ENCODE assay signal across 9 cellular contexts in the genomic region with DNA sequence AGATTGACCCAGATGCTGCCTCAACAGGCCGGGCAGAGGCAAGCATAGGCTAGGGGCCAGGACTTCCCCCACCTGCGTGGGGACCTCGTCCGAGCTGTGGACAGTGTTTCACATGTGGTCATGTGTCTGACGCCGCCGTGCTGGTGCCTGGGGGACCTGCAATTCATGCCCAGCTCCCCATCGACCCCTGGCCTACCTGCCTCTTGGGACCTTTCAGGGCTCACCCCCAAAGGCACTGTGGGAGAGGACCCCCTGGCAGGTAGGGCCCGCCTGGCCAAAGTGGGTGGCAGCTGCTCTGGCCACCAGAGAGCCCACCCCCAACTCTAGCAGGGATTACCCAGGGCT. TPM values are rescaled to one million over a fixed set of nuclear protein-coding genes. Genes with fewer than 3 reads are reported as not detected.
A peak's percentile ranks its signal among the peaks of the same experiment; 100 is the strongest.
DNase-seq lines count a peak whose midpoint lies in the region; ATAC-seq and TF ChIP-seq lines count a peak whose summit lies in the region.
"Had no signal": no experiment of that assay in that cellular context is flagged by ENCODE, and none has a peak within 500 bp of the region (broad histone marks: within the 10 kb centered on the region; RNA-seq: fewer than 3 reads in every experiment).

No MANE protein-coding gene starts in this region.

- 44 to 58% (median 54%) methylated on average over 1 to 9 of the region's 9 CpGs for WGBS in spleen, 5 donors

- ATAC-seq in activated CD8-positive, alpha-beta T cell treated with anti-CD3 and anti-CD28 coated beads, Interleukin-2, amount 10 ng/mL, durations not matched to agents 7 days and 5 days, result no peak
- ATAC-seq in activated CD8-positive, alpha-beta T cell treated with anti-CD3 and anti-CD28 coated beads for 36 hours, result no peak
- ATAC-seq in activated T-helper 17 cell treated with anti-CD3 and anti-CD28 coated beads, Interleukin-2, amount 50 U/mL, for 72 hours (replicated peaks), result no peak

- peak overlapping the region; percentile 64 for H3K27ac Mint-ChIP-seq in activated CD8-positive, alpha-beta T cell treated with anti-CD3 and anti-CD28 coated beads, Interleukin-2, amount 10 ng/mL, durations not matched to agents 7 days and 5 days
- H3K27ac Mint-ChIP-seq in activated CD8-positive, alpha-beta T cell treated with anti-CD3 and anti-CD28 coated beads for 36 hours, result no peak overlapping the region
- H3K27ac Mint-ChIP-seq in activated T-helper 17 cell treated with anti-CD3 and anti-CD28 coated beads, Interleukin-2, amount 50 U/mL, for 72 hours, result peak overlapping the region; percentile 61

- no peaks in the 10 kb centered on the region for H3K9me3 Mint-ChIP-seq in activated CD8-positive, alpha-beta T cell treated with anti-CD3 and anti-CD28 coated beads, Interleukin-2, amount 10 ng/mL, durations not matched to agents 7 days and 5 days (ENCODE audit: insufficient read depth)
- no peaks in the 10 kb centered on the region for H3K9me3 Mint-ChIP-seq in activated CD8-positive, alpha-beta T cell treated with anti-CD3 and anti-CD28 coated beads for 36 hours
- H3K9me3 Mint-ChIP-seq in activated T-helper 17 cell treated with anti-CD3 and anti-CD28 coated beads, Interleukin-2, amount 50 U/mL, for 72 hours, result no peaks in the 10 kb centered on the region

- H3K27ac ChIP-seq in iPS-18a (ENCODE audit: low read length), result no peak overlapping the region
- peak overlapping the region in 6 of 8 donors; percentile 47 to 64 (median 52) for H3K27ac ChIP-seq in spleen
- H3K27ac ChIP-seq: ovary had no signal

- TF ChIP-seq POLR2A in spleen (IDR thresholded peaks at IDR 0.05), result no peak

- peaks cover 33% of the 10 kb centered on the region for H3K4me1 Mint-ChIP-seq in activated CD8-positive, alpha-beta T cell treated with anti-CD3 and anti-CD28 coated beads, Interleukin-2, amount 10 ng/mL, durations not matched to agents 7 days and 5 days (ENCODE audit: low read depth)
- H3K4me1 Mint-ChIP-seq in activated CD8-positive, alpha-beta T cell treated with anti-CD3 and anti-CD28 coated beads for 36 hours (ENCODE audit: low read depth), result peaks cover 32% of the 10 kb centered on the region
- H3K4me1 Mint-ChIP-seq in activated T-helper 17 cell treated with anti-CD3 and anti-CD28 coated beads, Interleukin-2, amount 50 U/mL, for 72 hours, result peaks cover 14% of the 10 kb centered on the region

- in situ Hi-C loops in GM13977 (cut with MboI; ENCODE audit: low pct_unique_long_range_greater_than_20kb, low sequenced_read_pairs, unreplicated experiment), result no loop called here

- CTCF ChIA-PET in activated CD8-positive, alpha-beta T cell treated with anti-CD3 and anti-CD28 coated beads, Interleukin-2, amount 10 ng/mL, durations not matched to agents 7 days and 5 days (lab: Charles Lee), result interaction anchor here (1.0 to 2.6 kb wide), 4 partner anchors 23 to 129 kb away, joined by 3 to 10 read pairs (median 4); no protein-coding TSS in a partner anchor
- CTCF ChIA-PET in activated CD8-positive, alpha-beta T cell treated with anti-CD3 and anti-CD28 coated beads for 36 hours (lab: Charles Lee), result interaction anchor here (1.4 kb wide), 1 partner anchor 34 kb away, joined by 4 read pairs; no protein-coding TSS in a partner anchor

- H3K4me3 Mint-ChIP-seq in activated CD8-positive, alpha-beta T cell treated with anti-CD3 and anti-CD28 coated beads, Interleukin-2, amount 10 ng/mL, durations not matched to agents 7 days and 5 days, result no peak overlapping the region
- no peak overlapping the region for H3K4me3 Mint-ChIP-seq in activated CD8-positive, alpha-beta T cell treated with anti-CD3 and anti-CD28 coated beads for 36 hours
- H3K4me3 Mint-ChIP-seq in activated T-helper 17 cell treated with anti-CD3 and anti-CD28 coated beads, Interleukin-2, amount 50 U/mL, for 72 hours, result no peak overlapping the region

- H3K9ac ChIP-seq in iPS-18a (ENCODE audit: low read length), result peak overlapping the region; percentile 28

- peaks cover 30% of the 10 kb centered on the region for H3K4me1 ChIP-seq in iPS-18a (ENCODE audit: control insufficient read depth, low read depth, low read length)
- peaks cover 24 to 64% (median 53%) of the 10 kb centered on the region in 6 donors for H3K4me1 ChIP-seq in spleen

- peaks cover 10% of the 10 kb centered on the region for H3K36me3 ChIP-seq in iPS-18a (ENCODE audit: control insufficient read depth, low read depth, low read length)
- peaks cover 0 to 26% (median 8%) of the 10 kb centered on the region in 6 donors for H3K36me3 ChIP-seq in spleen
- H3K36me3 ChIP-seq: ovary had no signal

- H3K9me3 ChIP-seq in iPS-18a (ENCODE audit: control insufficient read depth, low read depth, low read length) (no peaks in the 10 kb centered on the region), spleen (no peaks in the 10 kb centered on the region)
- H3K9me3 ChIP-seq: ovary had no signal

- no peak for DNase-seq in activated CD8-positive, alpha-beta T cell treated with anti-CD3 and anti-CD28 coated beads, Interleukin-2, amount 10 ng/mL, durations not matched to agents 7 days and 5 days
- DNase-seq in activated CD8-positive, alpha-beta T cell treated with anti-CD3 and anti-CD28 coated beads for 36 hours, result no peak
- no peak for DNase-seq in spleen
- DNase-seq in GM13977 (ENCODE audit: low spot score), result no peak
- no peak for DNase-seq in AG20443 (ENCODE audit: low spot score)
- DNase-seq in midbrain (lab: John Stamatoyannopoulos, UW), result no peak

- TF ChIP-seq CTCF in activated CD8-positive, alpha-beta T cell treated with anti-CD3 and anti-CD28 coated beads for 36 hours (IDR thresholded peaks at IDR 0.05), result no peak
- no peak for TF ChIP-seq CTCF in spleen (IDR thresholded peaks at IDR 0.05 in 8 of 11, conservative IDR thresholded peaks at IDR 0.05 in 3 of 11)
- TF ChIP-seq CTCF in GM13977 (IDR thresholded peaks at IDR 0.05; ENCODE audit: extremely low read depth, insufficient read depth, missing control alignments), result no peak

- H3K27me3 ChIP-seq in iPS-18a (ENCODE audit: control insufficient read depth, insufficient read depth, low read length), result no peaks in the 10 kb centered on the region
- no peaks in the 10 kb centered on the region for H3K27me3 ChIP-seq in spleen (replicated peaks in 1 of 7)
- H3K27me3 ChIP-seq: ovary had no signal

- POLR2A ChIA-PET in activated CD8-positive, alpha-beta T cell treated with anti-CD3 and anti-CD28 coated beads, Interleukin-2, amount 10 ng/mL, durations not matched to agents 7 days and 5 days (lab: Charles Lee), result no interaction called here
- POLR2A ChIA-PET in activated CD8-positive, alpha-beta T cell treated with anti-CD3 and anti-CD28 coated beads for 36 hours (lab: Charles Lee), result interaction anchor here (0.8 to 1.4 kb wide), 5 partner anchors 10 to 61 kb away, joined by 3 to 6 read pairs (median 4); no protein-coding TSS in a partner anchor

- peak overlapping the region; percentile 10 for H3K4me3 ChIP-seq in iPS-18a (ENCODE audit: low read length)
- peak overlapping the region in 1 of 8 donors; percentile 31 for H3K4me3 ChIP-seq in spleen
- H3K4me3 ChIP-seq: ovary had no signal

- peaks cover 8% of the 10 kb centered on the region for H3K36me3 Mint-ChIP-seq in activated CD8-positive, alpha-beta T cell treated with anti-CD3 and anti-CD28 coated beads, Interleukin-2, amount 10 ng/mL, durations not matched to agents 7 days and 5 days (ENCODE audit: low read depth)
- peaks cover 10% of the 10 kb centered on the region for H3K36me3 Mint-ChIP-seq in activated CD8-positive, alpha-beta T cell treated with anti-CD3 and anti-CD28 coated beads for 36 hours (ENCODE audit: low read depth)
- H3K36me3 Mint-ChIP-seq in activated T-helper 17 cell treated with anti-CD3 and anti-CD28 coated beads, Interleukin-2, amount 50 U/mL, for 72 hours (ENCODE audit: low read depth), result no peaks in the 10 kb centered on the region

- intact Hi-C loops in activated CD8-positive, alpha-beta T cell treated with anti-CD3 and anti-CD28 coated beads for 36 hours (cut with micrococcal nuclease), result no loop called here
- intact Hi-C loops in spleen (cut with DNase I; ENCODE audit: low total_unique reads), result no loop called here

- no peaks in the 10 kb centered on the region for H3K27me3 Mint-ChIP-seq in activated CD8-positive, alpha-beta T cell treated with anti-CD3 and anti-CD28 coated beads, Interleukin-2, amount 10 ng/mL, durations not matched to agents 7 days and 5 days (ENCODE audit: low read depth)
- H3K27me3 Mint-ChIP-seq in activated CD8-positive, alpha-beta T cell treated with anti-CD3 and anti-CD28 coated beads for 36 hours, result no peaks in the 10 kb centered on the region
- no peaks in the 10 kb centered on the region for H3K27me3 Mint-ChIP-seq in activated T-helper 17 cell treated with anti-CD3 and anti-CD28 coated beads, Interleukin-2, amount 50 U/mL, for 72 hours

RNA-seq across cellular contexts. Expression of gene TMEM201, which starts 4.4 kb away (rescaled TPM):
- total RNA-seq in activated CD8-positive, alpha-beta T cell treated with anti-CD3 and anti-CD28 coated beads, Interleukin-2, amount 10 ng/mL, durations not matched to agents 7 days and 5 days, result 10 to 100 TPM; 21.1 to 23.2 TPM
- total RNA-seq in activated CD8-positive, alpha-beta T cell treated with anti-CD3 and anti-CD28 coated beads for 36 hours, result 10 to 100 TPM; 16.2 to 18.1 TPM
- total RNA-seq in activated T-helper 17 cell treated with anti-CD3 and anti-CD28 coated beads, Interleukin-2, amount 50 U/mL, for 72 hours, result 10 to 100 TPM; 12.0 to 25.5 TPM
- total RNA-seq in spleen, result 10 to 100 TPM in 1 of 7 donors, 1 to 10 TPM in 6; 5.6 to 11.6 (median 9.1) TPM
- polyA plus RNA-seq in spleen, result 1 to 10 TPM; 2.5 to 5.2 (median 3.0) TPM

RNA-seq across cellular contexts. Expression of gene SLC25A33, which starts 53.9 kb away (rescaled TPM):
- total RNA-seq in activated CD8-positive, alpha-beta T cell treated with anti-CD3 and anti-CD28 coated beads, Interleukin-2, amount 10 ng/mL, durations not matched to agents 7 days and 5 days, result 1 to 10 TPM; 4.1 to 4.4 TPM
- 1 to 10 TPM; 5.7 to 5.9 TPM for total RNA-seq in activated CD8-positive, alpha-beta T cell treated with anti-CD3 and anti-CD28 coated beads for 36 hours
- total RNA-seq in activated T-helper 17 cell treated with anti-CD3 and anti-CD28 coated beads, Interleukin-2, amount 50 U/mL, for 72 hours, result 1 to 10 TPM; 3.6 to 7.6 TPM
- 1 to 10 TPM; 2.4 to 4.5 (median 3.3) TPM for total RNA-seq in spleen
- polyA plus RNA-seq in spleen, result 1 to 10 TPM; 2.8 to 3.9 (median 3.1) TPM

RNA-seq across cellular contexts. Expression of gene PIK3CD, which starts 58.4 kb away (rescaled TPM):
- total RNA-seq in activated CD8-positive, alpha-beta T cell treated with anti-CD3 and anti-CD28 coated beads, Interleukin-2, amount 10 ng/mL, durations not matched to agents 7 days and 5 days, result 100 to 1,000 TPM; 283 to 285 TPM
- total RNA-seq in activated CD8-positive, alpha-beta T cell treated with anti-CD3 and anti-CD28 coated beads for 36 hours, result 100 to 1,000 TPM; 152 to 158 TPM
- total RNA-seq in activated T-helper 17 cell treated with anti-CD3 and anti-CD28 coated beads, Interleukin-2, amount 50 U/mL, for 72 hours, result 100 to 1,000 TPM; 114 to 120 TPM
- 100 to 1,000 TPM in 5 of 7 donors, 10 to 100 TPM in 2; 89.4 to 186 (median 130) TPM for total RNA-seq in spleen
- 10 to 100 TPM; 26.8 to 52.1 (median 43.2) TPM for polyA plus RNA-seq in spleen
